ENCODE assay signal across 31 cellular contexts in the genomic region with DNA sequence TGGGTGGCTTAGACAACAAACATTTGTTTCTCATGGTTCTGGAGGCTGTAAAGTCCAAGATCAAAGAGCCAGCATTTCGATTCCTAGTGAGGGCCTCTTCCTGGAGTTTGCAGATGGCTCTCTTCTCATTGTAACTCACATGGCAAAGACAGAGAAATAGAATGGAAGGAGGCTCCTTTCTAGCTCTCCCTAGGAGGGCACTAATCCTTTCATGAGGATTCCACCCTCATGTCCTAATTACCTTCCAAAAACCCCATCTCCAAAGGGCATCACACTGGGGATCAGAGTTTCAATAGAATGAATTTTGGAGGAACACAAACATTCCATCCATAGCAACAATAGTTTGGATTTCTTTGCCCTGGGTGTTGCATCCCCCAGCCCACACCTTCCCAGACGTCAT.
"Had no signal": no experiment of that assay in that cellular context is flagged by ENCODE, and none has a peak within 500 bp of the region (broad histone marks: within the 10 kb centered on the region; RNA-seq: fewer than 3 reads in every experiment).

No MANE protein-coding gene starts in this region.

- H3K27ac ChIP-seq: body of pancreas, KMS-11, SK-N-MC, VCaP had no signal

- H3K4me1 Mint-ChIP-seq: activated CD4-positive, alpha-beta memory T cell treated with anti-CD3 and anti-CD28 coated beads, Interleukin-2, amount 10 ng/mL, durations not matched to agents 7 days and 5 days; activated CD4-positive, alpha-beta T cell treated with anti-CD3 and anti-CD28 coated beads for 36 hours; activated naive CD4-positive, alpha-beta T cell treated with anti-CD3 and anti-CD28 coated beads, Interleukin-2, amount 50 U/mL, for 24 hours had no signal

- H3K4me3 Mint-ChIP-seq: activated CD4-positive, alpha-beta memory T cell treated with anti-CD3 and anti-CD28 coated beads, Interleukin-2, amount 10 ng/mL, durations not matched to agents 7 days and 5 days; activated CD4-positive, alpha-beta T cell treated with anti-CD3 and anti-CD28 coated beads for 36 hours; activated naive CD4-positive, alpha-beta T cell treated with anti-CD3 and anti-CD28 coated beads, Interleukin-2, amount 50 U/mL, for 24 hours had no signal

- H3K36me3 Mint-ChIP-seq: activated naive CD4-positive, alpha-beta T cell treated with anti-CD3 and anti-CD28 coated beads, Interleukin-2, amount 50 U/mL, for 24 hours had no signal

- H3K27me3 ChIP-seq: body of pancreas, MG63 had no signal

- H3K4me2 ChIP-seq: KMS-11 had no signal

- H3K9me3 ChIP-seq: body of pancreas, MG63 had no signal

- ATAC-seq: activated CD4-positive, alpha-beta T cell treated with anti-CD3 and anti-CD28 coated beads for 36 hours; body of pancreas; Panc1; Right ventricle myocardium inferior had no signal

- H3K36me3 ChIP-seq: MG63 had no signal

- DNase-seq: activated CD4-positive, alpha-beta memory T cell treated with anti-CD3 and anti-CD28 coated beads, Interleukin-2, amount 10 ng/mL, durations not matched to agents 7 days and 5 days; activated CD4-positive, alpha-beta T cell treated with anti-CD3 and anti-CD28 coated beads for 36 hours; activated CD4-positive, alpha-beta T cell treated with anti-CD3 and anti-CD28 coated beads, Interleukin-2, amount 50 U/mL, for 1 hour; activated effector memory CD4-positive, alpha-beta T cell treated with Interleukin-2 at 50 U/mL for 16 hours; activated naive CD4-positive, alpha-beta T cell; activated T-cell treated with anti-CD3 and anti-CD28 coated beads for 4 hours; aorta; body of pancreas; central memory CD4-positive, alpha-beta T cell; MG63; MV-4-11; NCI-H1092 treated with DMSO at 0.1 percent for 48 hours; NCI-H1417 treated with DMSO at 0.1 percent for 48 hours; NCI-H1694; NCI-H2029; NCI-H2107; NCI-H2171 treated with DMSO at 0.1 percent for 48 hours; NCI-H345; NCI-H510A; NCI-H526 treated with DMSO at 0.1 percent for 48 hours; NCI-H82; OCI-M1; RPMI8226; T-helper 1 cell had no signal

- FAIRE-seq: bronchial epithelial cell had no signal

- H3K27me3 Mint-ChIP-seq: activated CD4-positive, alpha-beta memory T cell treated with anti-CD3 and anti-CD28 coated beads, Interleukin-2, amount 10 ng/mL, durations not matched to agents 7 days and 5 days; activated CD4-positive, alpha-beta T cell treated with anti-CD3 and anti-CD28 coated beads for 36 hours; activated naive CD4-positive, alpha-beta T cell treated with anti-CD3 and anti-CD28 coated beads, Interleukin-2, amount 50 U/mL, for 24 hours had no signal

- H3K4me3 ChIP-seq: body of pancreas, MG63, SK-N-MC had no signal

- H3K9ac ChIP-seq: KMS-11 had no signal

- H3K27ac Mint-ChIP-seq: activated CD4-positive, alpha-beta memory T cell treated with anti-CD3 and anti-CD28 coated beads, Interleukin-2, amount 10 ng/mL, durations not matched to agents 7 days and 5 days; activated CD4-positive, alpha-beta T cell treated with anti-CD3 and anti-CD28 coated beads for 36 hours; activated naive CD4-positive, alpha-beta T cell treated with anti-CD3 and anti-CD28 coated beads, Interleukin-2, amount 50 U/mL, for 24 hours had no signal

- H3K9me3 Mint-ChIP-seq: activated CD4-positive, alpha-beta memory T cell treated with anti-CD3 and anti-CD28 coated beads, Interleukin-2, amount 10 ng/mL, durations not matched to agents 7 days and 5 days; activated naive CD4-positive, alpha-beta T cell treated with anti-CD3 and anti-CD28 coated beads, Interleukin-2, amount 50 U/mL, for 24 hours had no signal
